In genomic region chr1:236979149-236979890, GRCh38 we compare ENCODE assay signal across 21 cellular contexts. TPM values are rescaled to one million over a fixed set of nuclear protein-coding genes. Genes with fewer than 3 reads are reported as not detected.
"Had no signal": no experiment of that assay in that cellular context is flagged by ENCODE, and none has a peak within 500 bp of the region (broad histone marks: within the 10 kb centered on the region; RNA-seq: fewer than 3 reads in every experiment).

No MANE protein-coding gene starts in this region.

- H3K36me3 ChIP-seq: lower lobe of right lung had no signal

- H3K4me3 ChIP-seq: lower lobe of right lung had no signal

- H3K4me2 ChIP-seq: SK-N-SH had no signal

- H3K4me1 ChIP-seq: lower lobe of right lung had no signal

- FAIRE-seq: kidney had no signal

- H3K9me3 ChIP-seq: lower lobe of right lung had no signal

- ATAC-seq: activated CD4-positive, alpha-beta T cell treated with anti-CD3 and anti-CD28 coated beads for 36 hours; activated CD8-positive, alpha-beta T cell treated with anti-CD3 and anti-CD28 coated beads for 36 hours; lower lobe of right lung; naive thymus-derived CD8-positive, alpha-beta T cell had no signal

- H3K27ac ChIP-seq: lower lobe of right lung, VCaP had no signal

- H3K9ac ChIP-seq: SK-N-SH had no signal

- DNase-seq: activated CD4-positive, alpha-beta T cell treated with anti-CD3 and anti-CD28 coated beads for 36 hours; activated CD8-positive, alpha-beta T cell treated with anti-CD3 and anti-CD28 coated beads for 36 hours; activated naive CD4-positive, alpha-beta T cell treated with anti-CD3 and anti-CD28 coated beads, Interleukin-2, amount 10 ng/mL, durations not matched to agents 7 days and 5 days; cerebellar nuclear complex; dermis blood vessel endothelial cell; kidney; lower lobe of right lung; naive thymus-derived CD8-positive, alpha-beta T cell; SK-N-SH; stimulated activated CD4-positive, alpha-beta T cell treated with anti-CD3 and anti-CD28 coated beads, Interleukin-15, amount 100 ng/mL, for 24 hours; stimulated activated CD4-positive, alpha-beta T cell treated with anti-CD3 and anti-CD28 coated beads, Interleukin-4, amount 100 ng/mL, for 24 hours; T-helper 1 cell had no signal

RNA-seq across cellular contexts. Expression of gene MT1HL1, which starts 24.9 kb away (rescaled TPM):
- total RNA-seq: activated CD4-positive, alpha-beta T cell treated with anti-CD3 and anti-CD28 coated beads for 36 hours; activated CD8-positive, alpha-beta T cell treated with anti-CD3 and anti-CD28 coated beads for 36 hours; dermis blood vessel endothelial cell; fibroblast of villous mesenchyme; kidney; lower lobe of right lung; mononuclear cell; naive thymus-derived CD8-positive, alpha-beta T cell; omental fat pad; pulmonary artery endothelial cell; urinary bladder had no signal
- polyA plus RNA-seq: adipose tissue; esophagus; naive thymus-derived CD8-positive, alpha-beta T cell; SK-N-SH; thymus; urinary bladder had no signal
